In genomic region chr14:85235868-85236267, GRCh38 we compare ENCODE assay signal across 28 cellular contexts.
"Had no signal": no experiment of that assay in that cellular context is flagged by ENCODE, and none has a peak within 500 bp of the region (broad histone marks: within the 10 kb centered on the region; RNA-seq: fewer than 3 reads in every experiment).

No MANE protein-coding gene starts in this region.

- H3K27me3 ChIP-seq: neural progenitor cell, ovary, right lobe of liver, spleen, thyroid gland, tibial nerve, upper lobe of right lung, uterus had no signal

- H2AFZ ChIP-seq: neural progenitor cell, parathyroid adenoma had no signal

- H3K4me1 ChIP-seq: parathyroid adenoma, right lobe of liver, spleen, upper lobe of right lung, uterus had no signal

- H3K4me2 ChIP-seq: neural progenitor cell, smooth muscle cell had no signal

- DNase-seq: naive thymus-derived CD4-positive, alpha-beta T cell; natural killer cell; occipital lobe; ovary; posterior cingulate gyrus; psoas muscle; right cardiac atrium; right lobe of liver; spleen; stimulated activated CD4-positive, alpha-beta T cell treated with anti-CD3 and anti-CD28 coated beads, Interleukin-12 subunit alpha, Interleukin-12 subunit beta, amount 100 ng/mL, for 4 hours; stimulated activated CD4-positive, alpha-beta T cell treated with anti-CD3 and anti-CD28 coated beads, Interleukin-1b, Interleukin-23, amount 100 ng/mL, for 48 hours; stimulated activated CD4-positive, alpha-beta T cell treated with anti-CD3 and anti-CD28 coated beads, Interleukin-4, amount 100 ng/mL, for 1 hour; stimulated activated CD4-positive, alpha-beta T cell treated with anti-CD3 and anti-CD28 coated beads, Interleukin-4, amount 100 ng/mL, for 4 hours; stimulated activated CD8-positive, alpha-beta memory T cell treated with anti-CD3 and anti-CD28 coated beads, Interleukin-4, amount 100 ng/mL, for 48 hours; stimulated activated naive CD4-positive, alpha-beta T cell; stimulated activated naive CD8-positive, alpha-beta T cell treated with anti-CD3 and anti-CD28 coated beads, Interleukin-15, amount 100 ng/mL, for 72 hours; stimulated activated naive CD8-positive, alpha-beta T cell treated with anti-CD3 and anti-CD28 coated beads, Interleukin-15, Interleukin-2, amounts not matched to agents 100 U/mL and 50 U/mL, for 24 hours; substantia nigra; thyroid gland; upper lobe of right lung; uterus had no signal

- H3K79me2 ChIP-seq: parathyroid adenoma had no signal

- H3K9me3 ChIP-seq: ovary, psoas muscle, right lobe of liver, thoracic aorta, thyroid gland, tibial nerve, upper lobe of right lung, uterus had no signal

- H3K9ac ChIP-seq: neural progenitor cell, parathyroid adenoma had no signal

- H3K4me3 ChIP-seq: neural progenitor cell, ovary, psoas muscle, right lobe of liver, skin epidermis, smooth muscle cell, spleen, thoracic aorta, thyroid gland, tibial nerve, upper lobe of right lung, uterus had no signal

- H3K36me3 ChIP-seq: neural progenitor cell, ovary, right lobe of liver, spleen, thoracic aorta, thyroid gland, tibial nerve, upper lobe of right lung, uterus had no signal

- H3K27ac ChIP-seq: neural progenitor cell, ovary, parathyroid adenoma, psoas muscle, right lobe of liver, skin epidermis, spleen, thoracic aorta, thyroid gland, upper lobe of right lung, uterus had no signal

- ATAC-seq: naive thymus-derived CD4-positive, alpha-beta T cell; natural killer cell; psoas muscle; right cardiac atrium; right lobe of liver; stimulated activated memory B cell treated with anti-CD40 and anti-IgM and Interleukin-4, amounts not matched to agents 10 μg/mL and 1 μg/mL and 100 μg/mL, for 72 hours; stimulated activated naive CD8-positive, alpha-beta T cell treated with anti-CD3 and anti-CD28 coated beads, Interleukin-15, amount 100 ng/mL, for 72 hours; stimulated activated naive CD8-positive, alpha-beta T cell treated with anti-CD3 and anti-CD28 coated beads, Interleukin-15, Interleukin-2, amounts not matched to agents 100 U/mL and 50 U/mL, for 24 hours; upper lobe of right lung had no signal
